8 cellular contexts compared by ENCODE assay signal in genomic region chr7:65873582-65874193, GRCh38. TPM values are rescaled to one million over a fixed set of nuclear protein-coding genes. Genes with fewer than 3 reads are reported as not detected.
DNase-seq lines count a peak whose midpoint lies in the region; ATAC-seq and TF ChIP-seq lines count a peak whose summit lies in the region.
"Not testable (repeated sequence)": the region's sequence is repeated elsewhere in the genome, so short reads cannot be mapped to it uniquely, and the experiment has no call there.

No MANE protein-coding gene starts in this region.

- not testable (repeated sequence) for H4K20me1 ChIP-seq in fibroblast of lung (ENCODE audit: control insufficient read depth, extremely low read depth, insufficient read depth, low read length)

- not testable (repeated sequence) for TF ChIP-seq CTCF in Panc1 (IDR thresholded peaks at IDR 0.05); fibroblast of lung (conservative IDR thresholded peaks at IDR 0.05 in 1 of 2, IDR thresholded peaks at IDR 0.05 in 1 of 2; ENCODE audit: low read depth in 1 of 2, low read length in 2 of 2)

- in situ Hi-C loops in Caki2 (cut with HindIII; ENCODE audit: low pct_unique_long_range_greater_than_20kb, low sequenced_read_pairs); Panc1 (cut with HindIII; ENCODE audit: low pct_unique_long_range_greater_than_20kb, low sequenced_read_pairs): not testable (repeated sequence)

- peak overlapping the region; percentile 69 to 83 for H3K4me3 ChIP-seq in Panc1 (ENCODE audit: low read depth in 2 of 2, low read length in 2 of 2)
- peak overlapping the region; percentile 66 to 75 (median 72) for H3K4me3 ChIP-seq in fibroblast of lung (replicated peaks in 1 of 4; ENCODE audit: control extremely low read depth in 1 of 4, insufficient read depth in 1 of 4, low read depth in 3 of 4, low read length in 4 of 4)
- peak overlapping the region; percentile 74 to 81 for H3K4me3 ChIP-seq in mucosa of rectum (ENCODE audit: low read length in 2 of 2)

- not testable (repeated sequence) for H3K27me3 ChIP-seq in Panc1 (ENCODE audit: control insufficient read depth, insufficient read depth, low read length); fibroblast of lung (ENCODE audit: control insufficient read depth, insufficient read depth, low read length); mucosa of rectum (ENCODE audit: control insufficient read depth in 2 of 2, insufficient read depth in 2 of 2, low read length in 2 of 2)

- ATAC-seq in GM21360 (IDR thresholded peaks at IDR 0.05; ENCODE audit: unreplicated experiment), result peak; percentile 33
- peak; percentile 36 for ATAC-seq in HG03280 (IDR thresholded peaks at IDR 0.05; ENCODE audit: unreplicated experiment)
- ATAC-seq in Panc1, result peak; percentile 50

- CTCF ChIA-PET in Panc1 (lab: Charles Lee), result not testable (repeated sequence)

- peak overlapping the region; percentile 60 for H3K9ac ChIP-seq in fibroblast of lung (ENCODE audit: insufficient read depth, low read length)
- peak overlapping the region; percentile 56 to 81 for H3K9ac ChIP-seq in mucosa of rectum (ENCODE audit: low read depth in 1 of 2, low read length in 2 of 2)

- H3K27ac ChIP-seq in Panc1 (ENCODE audit: low read length) (peak overlapping the region; percentile 72; the same call in 1 of the 2 replicates), fibroblast of lung (ENCODE audit: insufficient read depth, low read length) (peak overlapping the region; percentile 62), mucosa of rectum (ENCODE audit: low read depth in 2 of 2, low read length in 2 of 2) (peak overlapping the region; percentile 79 to 80)

- peak; percentile 14 for DNase-seq in Caki2 (ENCODE audit: low read depth)
- DNase-seq in Panc1 (ENCODE audit: low read depth, low spot score), result not testable (repeated sequence)
- peak; percentile 12 for DNase-seq in activated gamma-delta T cell treated with Interleukin-2 at 50 U/mL for 16 hours
- peak in 1 of 2 donors; percentile 6 for DNase-seq in fibroblast of lung (ENCODE audit: low read depth in 2 of 2)
- peak; percentile 13 for DNase-seq in stimulated activated CD8-positive, alpha-beta memory T cell treated with anti-CD3 and anti-CD28 coated beads, Interleukin-15, amount 100 ng/mL, for 24 hours (ENCODE audit: low read depth)

- POLR2A ChIA-PET in Panc1 (lab: Charles Lee), result not testable (repeated sequence)

- H3K9me3 ChIP-seq in Panc1 (ENCODE audit: control insufficient read depth, insufficient read depth, low read depth, low read length); fibroblast of lung (ENCODE audit: control insufficient read depth, insufficient read depth, low read depth, low read length); mucosa of rectum (ENCODE audit: control insufficient read depth in 2 of 2, low read length in 2 of 2): not testable (repeated sequence)

- BruUV-seq in Panc1 (replicated peaks; lab: Mats Ljungman, UMichigan), result not testable (repeated sequence)

- intact Hi-C loops in Panc1 (cut with micrococcal nuclease; ENCODE audit: unreplicated experiment), result not testable (repeated sequence)

- not testable (repeated sequence) for H2AFZ ChIP-seq in fibroblast of lung (ENCODE audit: low read length)

- not testable (repeated sequence) for H3K36me3 ChIP-seq in Panc1 (ENCODE audit: control insufficient read depth, insufficient read depth, low read length); fibroblast of lung (ENCODE audit: control insufficient read depth, insufficient read depth, low read length); mucosa of rectum (ENCODE audit: control insufficient read depth in 2 of 2, insufficient read depth in 2 of 2, low read length in 2 of 2)

- H3K4me1 ChIP-seq in Panc1 (ENCODE audit: control insufficient read depth, insufficient read depth, low read length); fibroblast of lung (ENCODE audit: control insufficient read depth, extremely low read depth, insufficient read depth, low read length); mucosa of rectum (ENCODE audit: control insufficient read depth in 2 of 2, insufficient read depth in 2 of 2, low read length in 2 of 2): not testable (repeated sequence)

- peak overlapping the region; percentile 69 for H3K4me2 ChIP-seq in fibroblast of lung (ENCODE audit: extremely low read depth, insufficient read depth, low read length)

- H3K79me2 ChIP-seq in fibroblast of lung (ENCODE audit: control insufficient read depth, insufficient read depth, low read length), result peaks cover 13% of the 10 kb centered on the region

RNA-seq across cellular contexts. Expression of gene VKORC1L1, which starts 0.8 kb away (rescaled TPM):
- 5.2 and 6.9 TPM in 2 replicates for total RNA-seq in Caki2 (2014; rRNA removed; shearing (Covaris generic); ENCODE audit: low replicate concordance)
- total RNA-seq in Panc1 (2021; ENCODE audit: unreplicated experiment) (45.5 TPM), fibroblast of lung (11.3 and 12.7 TPM in 2 replicates)
- polyA plus RNA-seq in Panc1 (2012; ENCODE audit: insufficient read length), result 21.7 TPM
- polyA plus RNA-seq in fibroblast of lung, result 20.0 and 24.2 TPM in 2 replicates
- 17.6 and 21.4 TPM in 2 replicates for polyA plus RNA-seq in fibroblast of lung (2012)
- polyA minus RNA-seq in fibroblast of lung (ENCODE audit: low replicate concordance), result 28.0 and 44.2 TPM in 2 replicates
